In genomic region chr6:52522151-52522626, GRCh38 we compare ENCODE assay signal across 12 cellular contexts. TPM values are rescaled to one million over a fixed set of nuclear protein-coding genes. Genes with fewer than 3 reads are reported as not detected.
DNase-seq lines count a peak whose midpoint lies in the region; ATAC-seq and TF ChIP-seq lines count a peak whose summit lies in the region.
"Had no signal": no experiment of that assay in that cellular context is flagged by ENCODE, and none has a peak within 500 bp of the region (broad histone marks: within the 10 kb centered on the region; RNA-seq: fewer than 3 reads in every experiment).

No MANE protein-coding gene starts in this region.

- peaks cover 0 to 20% (median 5%) of the 10 kb centered on the region in 3 donors for H3K36me3 Mint-ChIP-seq in naive thymus-derived CD8-positive, alpha-beta T cell

- no peak for TF ChIP-seq CTCF in fibroblast of villous mesenchyme (IDR thresholded peaks at IDR 0.05; ENCODE audit: insufficient read depth, low read depth, low read length)
- no peak for TF ChIP-seq CTCF in omental fat pad (IDR thresholded peaks at IDR 0.05)

- peaks cover 63% of the 10 kb centered on the region for H3K4me1 ChIP-seq in SJSA1 (replicated peaks)

- no peaks in the 10 kb centered on the region for H3K9me3 ChIP-seq in SJSA1 (replicated peaks)
- H3K9me3 ChIP-seq: BLaER1, prostate gland had no signal

- DNase-seq in AG08396 (ENCODE audit: low spot score) (peak; percentile 47), SJSA1 (ENCODE audit: low read depth in 1 of 2, low spot score in 2 of 2) (no peak), fibroblast of villous mesenchyme (ENCODE audit: low read depth) (peak; percentile 86), omental fat pad (ENCODE audit: low spot score) (no peak), cerebellum (ENCODE audit: low spot score) (no peak), COLO668 (lab: John Stamatoyannopoulos, UW; ENCODE audit: unreplicated experiment) (no peak), retina (no peak)
- no peak for DNase-seq in naive thymus-derived CD8-positive, alpha-beta T cell
- DNase-seq: activated CD4-positive, alpha-beta T cell treated with anti-CD3 and anti-CD28 coated beads, Interleukin-2, amount 50 U/mL, for 1 hour; RPMI8226 had no signal

- peak; percentile 68 for ATAC-seq in omental fat pad (ENCODE audit: low FRiP score)
- ATAC-seq in naive thymus-derived CD8-positive, alpha-beta T cell, result no peak

- H3K4me3 Mint-ChIP-seq in naive thymus-derived CD8-positive, alpha-beta T cell, result no peak overlapping the region

- H3K4me1 Mint-ChIP-seq in naive thymus-derived CD8-positive, alpha-beta T cell, result peaks cover 0 to 8% (median 6%) of the 10 kb centered on the region in 4 donors

- no peaks in the 10 kb centered on the region for H3K9me3 Mint-ChIP-seq in naive thymus-derived CD8-positive, alpha-beta T cell

- H3K27me3 ChIP-seq in SJSA1 (replicated peaks), result no peaks in the 10 kb centered on the region
- H3K27me3 ChIP-seq: BLaER1 had no signal

- peak overlapping the region in 1 of 10 donors; percentile 43 for H3K27ac Mint-ChIP-seq in naive thymus-derived CD8-positive, alpha-beta T cell

- H3K27me3 Mint-ChIP-seq in naive thymus-derived CD8-positive, alpha-beta T cell, result no peaks in the 10 kb centered on the region

- H3K36me3 ChIP-seq in SJSA1, result peaks cover 44% of the 10 kb centered on the region
- H3K36me3 ChIP-seq: prostate gland had no signal

- no peak overlapping the region for H3K4me3 ChIP-seq in SJSA1
- H3K4me3 ChIP-seq in fibroblast of villous mesenchyme (ENCODE audit: low read depth, low read length), result no peak overlapping the region
- H3K4me3 ChIP-seq: BLaER1, prostate gland had no signal

- 0 out of 2 replicates have a peak overlapping the region, but pooled peaks have one; percentile 1 for H3K27ac ChIP-seq in SJSA1
- H3K27ac ChIP-seq: BLaER1 had no signal

- POLR2A ChIA-PET in naive thymus-derived CD8-positive, alpha-beta T cell (lab: Charles Lee), result no interaction called here

RNA-seq across cellular contexts. Expression of gene TRAM2, which starts 54.7 kb away (rescaled TPM):
- total RNA-seq in SJSA1 (2014; rRNA removed; shearing (Covaris generic)), result 59.7 and 98.1 TPM in 2 replicates
- total RNA-seq in fibroblast of villous mesenchyme (159 and 196 TPM in 2 replicates), omental fat pad (10 to 100 TPM; 17.8 to 29.8 (median 26.3) TPM), cerebellum (4.6 TPM)
- 1 to 10 TPM; 9.4 to 9.9 TPM for total RNA-seq in naive thymus-derived CD8-positive, alpha-beta T cell
- 1 to 10 TPM; 3.1 to 4.9 (median 3.3) TPM for polyA plus RNA-seq in naive thymus-derived CD8-positive, alpha-beta T cell

Comparison
In these comparisons a context has a peak if more than half of its experiments do, and no peak if none do; other contexts are left out.
1. DNase-seq: peak in AG08396 (single experiment) and fibroblast of villous mesenchyme (single experiment); none in SJSA1 (0 of 2), omental fat pad (single experiment), cerebellum (single experiment), COLO668 (single experiment), naive thymus-derived CD8-positive, alpha-beta T cell (0 of 10) and retina (single experiment).